ENCODE assay signal across 8 cellular contexts in the genomic region with DNA sequence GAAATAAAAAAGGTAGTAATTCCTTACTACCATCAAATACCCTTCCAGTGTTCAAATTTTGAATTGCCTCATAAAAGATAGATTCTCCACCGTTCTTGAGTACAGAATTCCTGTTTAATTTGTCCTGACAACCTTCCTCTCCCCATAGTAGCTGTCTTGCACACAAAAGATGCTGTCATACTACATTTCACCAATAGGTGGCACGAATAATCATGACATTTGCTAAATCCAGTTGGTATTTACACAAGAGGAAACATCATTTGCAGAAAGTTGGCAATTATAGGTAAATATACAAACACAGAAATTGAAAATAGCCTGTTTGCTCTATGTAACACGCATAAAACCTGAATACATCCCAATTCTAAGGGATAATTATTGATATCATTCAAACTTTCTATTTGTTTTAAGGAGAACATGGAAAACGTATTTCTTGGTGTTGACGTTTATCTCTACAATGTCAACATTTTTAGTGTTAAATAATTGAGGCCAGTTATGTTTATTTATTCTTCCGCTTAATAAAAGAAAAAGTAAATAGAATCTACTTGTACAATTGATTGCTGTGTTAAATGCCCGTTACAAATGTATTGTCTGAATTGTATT. TPM values are rescaled to one million over a fixed set of nuclear protein-coding genes. Genes with fewer than 3 reads are reported as not detected.
DNase-seq lines count a peak whose midpoint lies in the region; ATAC-seq and TF ChIP-seq lines count a peak whose summit lies in the region.

No MANE protein-coding gene starts in this region.

- no peaks in the 10 kb centered on the region for H3K27me3 ChIP-seq in heart left ventricle

- intact Hi-C loops in heart left ventricle (cut with DNase I) (loop anchor here in 5 of 10 donors (5.0 to 10.0 kb wide), 7 partner anchors 111 to 341 kb away; no protein-coding TSS in a partner anchor), left ventricle myocardium superior (cut with micrococcal nuclease) (loop anchor here (10.0 kb wide), 1 partner anchor 171 kb away; no protein-coding TSS in a partner anchor), left colon (cut with DNase I, micrococcal nuclease) (no loop called here)

- peaks cover 4% of the 10 kb centered on the region for H3K27me3 Mint-ChIP-seq in brain

- H3K36me3 ChIP-seq in heart left ventricle: no peaks in the 10 kb centered on the region

- no peak overlapping the region for H3K27ac Mint-ChIP-seq in brain

- H3K36me3 Mint-ChIP-seq in brain: no peaks in the 10 kb centered on the region

- TF ChIP-seq CTCF in heart left ventricle (IDR thresholded peaks at IDR 0.05) (peak; percentile 45 to 79 (median 66)), brain (conservative IDR thresholded peaks at IDR 0.05) (peak; percentile 43 to 67)

- no peak overlapping the region for H3K27ac ChIP-seq in heart left ventricle

- no peak overlapping the region for H3K4me3 ChIP-seq in heart left ventricle

- peaks cover 11% of the 10 kb centered on the region for H3K4me1 Mint-ChIP-seq in brain

- peaks cover 0 to 24% (median 4%) of the 10 kb centered on the region in 12 donors for H3K9me3 ChIP-seq in heart left ventricle

- ATAC-seq in heart left ventricle (peak in 1 of 4 donors; percentile 45), left ventricle myocardium superior (no peak), HG02759 (IDR thresholded peaks at IDR 0.05; ENCODE audit: unreplicated experiment) (peak; percentile 59), left colon (peak; percentile 53), HG02642 (IDR thresholded peaks at IDR 0.05; ENCODE audit: poor library complexity, unreplicated experiment) (no peak)

- H3K9me3 Mint-ChIP-seq in brain: peaks cover 17 to 46% (median 37%) of the 10 kb centered on the region in 5 experiments

- H3K4me3 Mint-ChIP-seq in brain: no peak overlapping the region

- 50 to 52% (median 51%) methylated on average over 7 of the region's 7 CpGs for WGBS in heart left ventricle, 4 donors

- TF ChIP-seq POLR2A in heart left ventricle (IDR thresholded peaks at IDR 0.05): no peak

- no peak for DNase-seq in heart left ventricle
- DNase-seq in left ventricle myocardium superior: no peak
- peak; percentile 56 for DNase-seq in NCI-H460 (ENCODE audit: extremely low read depth, low read depth)
- DNase-seq in left colon: no peak
- DNase-seq in NCI-H1436 (lab: John Stamatoyannopoulos, UW): no peak

- H3K4me1 ChIP-seq in heart left ventricle: peaks cover 0 to 10% (median 3%) of the 10 kb centered on the region in 12 donors

RNA-seq across cellular contexts. Expression of a gene that starts 58.3 kb away (rescaled TPM):
- total RNA-seq in heart left ventricle (under 1 TPM in 2 of 9 donors, not detected in 7; 0.23 to 0.52 TPM), left ventricle myocardium superior (not detected), left colon (under 1 TPM in 1 of 2 donors, not detected in 1; 0.28 TPM)
- polyA plus RNA-seq in heart left ventricle (under 1 TPM; 0.12 to 0.34 TPM), brain (ENCODE audit: insufficient read depth, low read depth, low replicate concordance) (27.0 TPM)
- total RNA-seq in NCI-H460 (2014; rRNA removed; shearing (Covaris generic)): not detected in 2 replicates
- polyA plus RNA-seq in NCI-H460 (2014; cell fraction: nucleus; rRNA removed): not detected in 2 replicates

Comparison
In these comparisons a context has a peak if more than half of its experiments do, and no peak if none do; other contexts are left out.
1. ATAC-seq: peak in HG02759 (single experiment) and left colon (single experiment); none in left ventricle myocardium superior (single experiment) and HG02642 (single experiment).